In genomic region chr2:120765911-120766757, GRCh38 we compare ENCODE assay signal across 11 cellular contexts. TPM values are rescaled to one million over a fixed set of nuclear protein-coding genes. Genes with fewer than 3 reads are reported as not detected.
A peak's percentile ranks its signal among the peaks of the same experiment; 100 is the strongest.
DNase-seq lines count a peak whose midpoint lies in the region; ATAC-seq and TF ChIP-seq lines count a peak whose summit lies in the region.
"Had no signal": no experiment of that assay in that cellular context is flagged by ENCODE, and none has a peak within 500 bp of the region (broad histone marks: within the 10 kb centered on the region; RNA-seq: fewer than 3 reads in every experiment).

No MANE protein-coding gene starts in this region.

- WGBS in right lobe of liver (ENCODE audit: insufficient coverage, low coverage, low lambda C conversion rate, missing lambda C conversion rate) = 55% methylated on average over 14 of the region's 22 CpGs

- ATAC-seq in right lobe of liver (peak; percentile 43 to 71 (median 61)), HG02973 (IDR thresholded peaks at IDR 0.05; ENCODE audit: unreplicated experiment) (no peak), GM18909 (IDR thresholded peaks at IDR 0.05; ENCODE audit: poor library complexity, unreplicated experiment) (no peak)

- no peaks in the 10 kb centered on the region for H3K36me3 ChIP-seq in right lobe of liver

- DNase-seq in HT1080 (ENCODE audit: low read depth) (peak; percentile 26), dedifferentiated amniotic fluid mesenchymal stem cell (ENCODE audit: extremely low spot score) (peak; percentile 59), right lobe of liver (peak; percentile 38 to 64 (median 63)), stromal cell of bone marrow (ENCODE audit: low read depth) (peak; percentile 60), GM13976 (ENCODE audit: low spot score) (no peak)
- DNase-seq in activated naive CD4-positive, alpha-beta T cell treated with anti-CD3 and anti-CD28 coated beads for 36 hours = no peak
- DNase-seq: GOT3 had no signal

- in situ Hi-C loops in GM13976 (cut with MboI; ENCODE audit: low sequenced_read_pairs, unreplicated experiment) = no loop called here

- H3K27ac Mint-ChIP-seq in activated naive CD4-positive, alpha-beta T cell treated with anti-CD3 and anti-CD28 coated beads for 36 hours = no peak overlapping the region

- H3K9me3 ChIP-seq in right lobe of liver = no peaks in the 10 kb centered on the region

- peak overlapping the region; percentile 37 to 47 (median 43) for H3K27ac ChIP-seq in right lobe of liver
- H3K27ac ChIP-seq: KMS-11, PC-9 had no signal

- no peaks in the 10 kb centered on the region for H3K9me3 Mint-ChIP-seq in activated naive CD4-positive, alpha-beta T cell treated with anti-CD3 and anti-CD28 coated beads for 36 hours

- no peak overlapping the region for H3K4me3 ChIP-seq in right lobe of liver
- H3K4me3 ChIP-seq: PC-9 had no signal

- no peaks in the 10 kb centered on the region for H3K4me1 ChIP-seq in right lobe of liver

- no peaks in the 10 kb centered on the region for H3K27me3 ChIP-seq in right lobe of liver

- CTCF ChIA-PET in activated naive CD4-positive, alpha-beta T cell treated with anti-CD3 and anti-CD28 coated beads for 36 hours (lab: Charles Lee) = no interaction called here

- TF ChIP-seq POLR2A in right lobe of liver (IDR thresholded peaks at IDR 0.05) = no peak

- TF ChIP-seq CTCF in right lobe of liver (IDR thresholded peaks at IDR 0.05) (no peak), GM13976 (IDR thresholded peaks at IDR 0.05; ENCODE audit: borderline replicate concordance, control extremely low read depth, extremely low read depth, insufficient read depth, missing control alignments) (no peak)

- H3K27me3 Mint-ChIP-seq in activated naive CD4-positive, alpha-beta T cell treated with anti-CD3 and anti-CD28 coated beads for 36 hours (ENCODE audit: low read depth) = no peaks in the 10 kb centered on the region

- no peak overlapping the region for H3K4me3 Mint-ChIP-seq in activated naive CD4-positive, alpha-beta T cell treated with anti-CD3 and anti-CD28 coated beads for 36 hours

- no peaks in the 10 kb centered on the region for H3K36me3 Mint-ChIP-seq in activated naive CD4-positive, alpha-beta T cell treated with anti-CD3 and anti-CD28 coated beads for 36 hours (ENCODE audit: low read depth)

- intact Hi-C loops in right lobe of liver (cut with DNase I) = no loop called here
- intact Hi-C loops in activated naive CD4-positive, alpha-beta T cell treated with anti-CD3 and anti-CD28 coated beads for 36 hours (cut with micrococcal nuclease) = no loop called here

- H3K4me1 Mint-ChIP-seq in activated naive CD4-positive, alpha-beta T cell treated with anti-CD3 and anti-CD28 coated beads for 36 hours (ENCODE audit: low read depth) = no peaks in the 10 kb centered on the region

RNA-seq across cellular contexts. Expression of gene GLI2, which starts 30.5 kb away (rescaled TPM):
- total RNA-seq in HT1080 (2014; rRNA removed; shearing (Covaris generic)) = 4.1 and 7.9 TPM in 2 replicates
- 4.4 and 7.4 TPM in 2 replicates for polyA plus RNA-seq in HT1080 (2015; cell fraction: cytosol; rRNA removed)
- polyA plus RNA-seq in HT1080 (2015; cell fraction: nucleus; rRNA removed) = 8.6 and 10.5 TPM in 2 replicates
- under 1 TPM; 0.09 to 0.73 (median 0.48) TPM for total RNA-seq in right lobe of liver
- total RNA-seq in activated naive CD4-positive, alpha-beta T cell treated with anti-CD3 and anti-CD28 coated beads for 36 hours = not detected

Comparison
In these comparisons a context has a peak if more than half of its experiments do, and no peak if none do; other contexts are left out.
1. DNase-seq: peak in HT1080 (single experiment), dedifferentiated amniotic fluid mesenchymal stem cell (single experiment), right lobe of liver (3 of 3) and stromal cell of bone marrow (single experiment); none in activated naive CD4-positive, alpha-beta T cell treated with anti-CD3 and anti-CD28 coated beads for 36 hours (single experiment) and GM13976 (single experiment).
2. ATAC-seq: peak in right lobe of liver (4 of 4); none in HG02973 (single experiment) and GM18909 (single experiment).